Comparison of ENCODE assay signal across 2 cellular contexts in genomic region chr7:139661043-139661440, GRCh38.
TF ChIP-seq lines count a peak whose summit lies in the region.

No MANE protein-coding gene starts in this region.

TF ChIP-seq in IMR-90, 13 proteins besides CTCF, POLR2A, EP300 and RAD21 (continued from another document):
- TF ChIP-seq CHD1 (IDR thresholded peaks at IDR 0.05; ENCODE audit: low read depth, low read length) = no peak
- no peak for TF ChIP-seq ELK1 (IDR thresholded peaks at IDR 0.05; ENCODE audit: borderline replicate concordance, low read depth, low read length)
- no peak for TF ChIP-seq MAZ (IDR thresholded peaks at IDR 0.05; ENCODE audit: borderline replicate concordance, low read depth, low read length)
- no peak for TF ChIP-seq RFX5 (IDR thresholded peaks at IDR 0.05; ENCODE audit: low read depth, low read length)

TF ChIP-seq in WTC11, 78 proteins besides CTCF, POLR2A, EP300 and RAD21:
- TF ChIP-seq, protein P1, sequence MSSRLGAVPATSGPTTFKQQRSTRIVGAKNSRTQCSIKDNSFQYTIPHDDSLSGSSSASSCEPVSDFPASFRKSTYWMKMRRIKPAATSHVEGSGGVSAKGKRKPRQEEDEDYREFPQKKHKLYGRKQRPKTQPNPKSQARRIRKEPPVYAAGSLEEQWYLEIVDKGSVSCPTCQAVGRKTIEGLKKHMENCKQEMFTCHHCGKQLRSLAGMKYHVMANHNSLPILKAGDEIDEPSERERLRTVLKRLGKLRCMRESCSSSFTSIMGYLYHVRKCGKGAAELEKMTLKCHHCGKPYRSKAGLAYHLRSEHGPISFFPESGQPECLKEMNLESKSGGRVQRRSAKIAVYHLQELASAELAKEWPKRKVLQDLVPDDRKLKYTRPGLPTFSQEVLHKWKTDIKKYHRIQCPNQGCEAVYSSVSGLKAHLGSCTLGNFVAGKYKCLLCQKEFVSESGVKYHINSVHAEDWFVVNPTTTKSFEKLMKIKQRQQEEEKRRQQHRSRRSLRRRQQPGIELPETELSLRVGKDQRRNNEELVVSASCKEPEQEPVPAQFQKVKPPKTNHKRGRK (CRISPR knock-in tag; IDR thresholded peaks at IDR 0.05; ENCODE audit: borderline replicate concordance) = no peak
- TF ChIP-seq E2F5 (CRISPR knock-in tag; IDR thresholded peaks at IDR 0.05) (no peak), TCF7 (CRISPR knock-in tag; IDR thresholded peaks at IDR 0.05; ENCODE audit: low read depth) (no peak), GRHL2 (CRISPR knock-in tag; IDR thresholded peaks at IDR 0.05; ENCODE audit: insufficient replicate concordance, severe bottlenecking) (no peak), CREM (CRISPR knock-in tag; IDR thresholded peaks at IDR 0.05) (no peak), ZNF532 (CRISPR knock-in tag; IDR thresholded peaks at IDR 0.05; ENCODE audit: borderline replicate concordance) (no peak), NR2C2 (CRISPR knock-in tag; IDR thresholded peaks at IDR 0.05) (no peak), SMAD4 (CRISPR knock-in tag; IDR thresholded peaks at IDR 0.05) (no peak)
